14 cellular contexts compared by ENCODE assay signal in genomic region chr12:77894548-77894947, GRCh38.
"Had no signal": no experiment of that assay in that cellular context is flagged by ENCODE, and none has a peak within 500 bp of the region (broad histone marks: within the 10 kb centered on the region; RNA-seq: fewer than 3 reads in every experiment).

No MANE protein-coding gene starts in this region.

- H3K27ac ChIP-seq: colonic mucosa, parathyroid adenoma had no signal

- H3K4me3 ChIP-seq: colonic mucosa, lung had no signal

- H3K27me3 ChIP-seq: colonic mucosa had no signal

- H2AFZ ChIP-seq: parathyroid adenoma had no signal

- ATAC-seq: activated CD8-positive, alpha-beta memory T cell treated with anti-CD3 and anti-CD28 coated beads, Interleukin-2, amount 10 ng/mL, durations not matched to agents 7 days and 5 days; stimulated activated memory B cell treated with anti-CD40 and anti-IgM and Interleukin-4, amounts not matched to agents 10 μg/mL and 1 μg/mL and 100 μg/mL, for 72 hours had no signal

- DNase-seq: activated CD4-positive, alpha-beta memory T cell treated with anti-CD3 and anti-CD28 coated beads for 36 hours; activated CD8-positive, alpha-beta memory T cell treated with anti-CD3 and anti-CD28 coated beads, Interleukin-2, amount 10 ng/mL, durations not matched to agents 7 days and 5 days; activated naive CD4-positive, alpha-beta T cell treated with anti-CD3 and anti-CD28 coated beads for 36 hours; activated T-cell treated with anti-CD3 and anti-CD28 coated beads, Interleukin-2, amount 50 U/mL, for 1 hour; foreskin melanocyte; immature natural killer cell; naive B cell; stimulated activated CD4-positive, alpha-beta T cell treated with anti-CD3 and anti-CD28 coated beads, Interleukin-12 subunit alpha, Interleukin-12 subunit beta, amount 100 ng/mL, for 4 hours; T-helper 1 cell; T1000 had no signal

- H3K9ac ChIP-seq: parathyroid adenoma had no signal

- H3K4me1 ChIP-seq: parathyroid adenoma had no signal

- H3K36me3 ChIP-seq: colonic mucosa had no signal

- H3K9me3 ChIP-seq: colonic mucosa had no signal

- H3K79me2 ChIP-seq: parathyroid adenoma had no signal
